10 cellular contexts compared by ENCODE assay signal in genomic region chr1:100358210-100358609, GRCh38. TPM values are rescaled to one million over a fixed set of nuclear protein-coding genes. Genes with fewer than 3 reads are reported as not detected.
DNase-seq lines count a peak whose midpoint lies in the region; ATAC-seq and TF ChIP-seq lines count a peak whose summit lies in the region.
"Had no signal": no experiment of that assay in that cellular context is flagged by ENCODE, and none has a peak within 500 bp of the region (broad histone marks: within the 10 kb centered on the region; RNA-seq: fewer than 3 reads in every experiment).

No MANE protein-coding gene starts in this region.

- H3K9me3 ChIP-seq in CD8-positive, alpha-beta memory T cell (ENCODE audit: low read length): no peaks in the 10 kb centered on the region
- H3K9me3 ChIP-seq in HAP-1 (no peaks in the 10 kb centered on the region), lower lobe of right lung (no peaks in the 10 kb centered on the region)

- H3K4me3 Mint-ChIP-seq in CD8-positive, alpha-beta memory T cell: peak overlapping the region; percentile 55 to 97 (median 75)
- H3K4me3 Mint-ChIP-seq in activated T-helper 17 cell treated with anti-CD3 and anti-CD28 coated beads, Interleukin-2, amount 50 U/mL, for 72 hours: peak overlapping the region; percentile 95

- H3K9me3 Mint-ChIP-seq in CD8-positive, alpha-beta memory T cell: no peaks in the 10 kb centered on the region
- H3K9me3 Mint-ChIP-seq in activated T-helper 17 cell treated with anti-CD3 and anti-CD28 coated beads, Interleukin-2, amount 50 U/mL, for 72 hours: no peaks in the 10 kb centered on the region

- peaks cover 0 to 2% of the 10 kb centered on the region in 2 donors for H3K27me3 Mint-ChIP-seq in CD8-positive, alpha-beta memory T cell
- no peaks in the 10 kb centered on the region for H3K27me3 Mint-ChIP-seq in activated T-helper 17 cell treated with anti-CD3 and anti-CD28 coated beads, Interleukin-2, amount 50 U/mL, for 72 hours
- H3K27me3 Mint-ChIP-seq: naive B cell had no signal

- H3K36me3 Mint-ChIP-seq in CD8-positive, alpha-beta memory T cell: peaks cover 23 to 86% (median 34%) of the 10 kb centered on the region in 3 donors
- peaks cover 94% of the 10 kb centered on the region for H3K36me3 Mint-ChIP-seq in activated T-helper 17 cell treated with anti-CD3 and anti-CD28 coated beads, Interleukin-2, amount 50 U/mL, for 72 hours (ENCODE audit: low read depth)

- POLR2A ChIA-PET in CD8-positive, alpha-beta memory T cell (lab: Charles Lee): interaction anchor here (0.7 to 1.6 kb wide), 2 partner anchors 34 to 121 kb away, joined by 3 to 6 read pairs; no protein-coding TSS in a partner anchor

- peak in 2 of 5 donors; percentile 24 to 49 for DNase-seq in CD8-positive, alpha-beta memory T cell
- DNase-seq in HAP-1 (ENCODE audit: low spot score in 2 of 2): peak; percentile 7 to 24
- no peak for DNase-seq in lower lobe of right lung
- no peak for DNase-seq in dorsolateral prefrontal cortex
- no peak for DNase-seq in NCI-H1436 treated with DMSO at 0.1 percent for 48 hours (lab: John Stamatoyannopoulos, UW)
- DNase-seq: activated gamma-delta T cell treated with Interleukin-2 at 50 U/mL for 16 hours, naive B cell had no signal

- TF ChIP-seq CTCF in lower lobe of right lung (IDR thresholded peaks at IDR 0.05) (peak; percentile 21), dorsolateral prefrontal cortex (IDR thresholded peaks at IDR 0.05 in 54 of 56, conservative IDR thresholded peaks at IDR 0.05 in 2 of 56; ENCODE audit: low read depth in 1 of 56, partially characterized antibody in 56 of 56) (peak in 16 of 56 donors; percentile 13 to 40 (median 26))

- ATAC-seq in activated T-helper 17 cell treated with anti-CD3 and anti-CD28 coated beads, Interleukin-2, amount 50 U/mL, for 72 hours (replicated peaks): no peak
- ATAC-seq in lower lobe of right lung: no peak
- ATAC-seq in GM19463 (IDR thresholded peaks at IDR 0.05; ENCODE audit: unreplicated experiment): no peak
- no peak for ATAC-seq in HG03460 (IDR thresholded peaks at IDR 0.05; ENCODE audit: unreplicated experiment)

- intact Hi-C loops in lower lobe of right lung (cut with DNase I): no loop called here
- intact Hi-C loops in dorsolateral prefrontal cortex (cut with DNase I): loop anchor here (10.0 kb wide), 4 partner anchors 97 to 537 kb away; partner anchors contain the start of genes EXTL2 (in 1 of the 2), SASS6 (in 1 of the 2), SLC30A7 (in 1 of the 2) and TRMT13 (in 1 of the 2)

- in situ Hi-C loops in HAP-1 (cut with MboI; ENCODE audit: low sequenced_read_pairs): no loop called here

- CTCF ChIA-PET in CD8-positive, alpha-beta memory T cell (lab: Charles Lee): interaction anchor here (0.6 to 2.2 kb wide), 12 partner anchors 8 to 120 kb away, joined by 3 to 10 read pairs (median 4); no protein-coding TSS in a partner anchor

- peaks cover 82% of the 10 kb centered on the region for H3K4me1 ChIP-seq in CD8-positive, alpha-beta memory T cell (ENCODE audit: insufficient read depth, low read length)
- H3K4me1 ChIP-seq in HAP-1: peaks cover 23% of the 10 kb centered on the region
- peaks cover 66% of the 10 kb centered on the region for H3K4me1 ChIP-seq in lower lobe of right lung

- peaks cover 83 to 95% (median 91%) of the 10 kb centered on the region in 3 donors for H3K4me1 Mint-ChIP-seq in CD8-positive, alpha-beta memory T cell
- peaks cover 66% of the 10 kb centered on the region for H3K4me1 Mint-ChIP-seq in activated T-helper 17 cell treated with anti-CD3 and anti-CD28 coated beads, Interleukin-2, amount 50 U/mL, for 72 hours

- no peak overlapping the region for H3K27ac ChIP-seq in CD8-positive, alpha-beta memory T cell (ENCODE audit: low read depth, low read length)
- H3K27ac ChIP-seq in lower lobe of right lung (no peak overlapping the region), dorsolateral prefrontal cortex (peak overlapping the region in 19 of 59 donors; percentile 1 to 69 (median 29))

- H3K36me3 ChIP-seq in CD8-positive, alpha-beta memory T cell (ENCODE audit: insufficient read depth, low read length): peaks cover 3% of the 10 kb centered on the region
- H3K36me3 ChIP-seq in HAP-1 (replicated peaks) (no peaks in the 10 kb centered on the region), lower lobe of right lung (no peaks in the 10 kb centered on the region)

- no peak overlapping the region for H3K4me3 ChIP-seq in CD8-positive, alpha-beta memory T cell (ENCODE audit: low read length)
- H3K4me3 ChIP-seq in HAP-1 (no peak overlapping the region), lower lobe of right lung (no peak overlapping the region), dorsolateral prefrontal cortex (peak overlapping the region in 1 of 59 donors; percentile 1)

- H3K27ac Mint-ChIP-seq in CD8-positive, alpha-beta memory T cell: peak overlapping the region in 7 of 8 donors; percentile 65 to 91 (median 76)
- H3K27ac Mint-ChIP-seq in activated T-helper 17 cell treated with anti-CD3 and anti-CD28 coated beads, Interleukin-2, amount 50 U/mL, for 72 hours: peak overlapping the region; percentile 97

- no peaks in the 10 kb centered on the region for H3K27me3 ChIP-seq in CD8-positive, alpha-beta memory T cell (ENCODE audit: insufficient read depth, low read length, poor library complexity, severe bottlenecking)
- no peaks in the 10 kb centered on the region for H3K27me3 ChIP-seq in HAP-1 (ENCODE audit: low read depth)
- no peaks in the 10 kb centered on the region for H3K27me3 ChIP-seq in lower lobe of right lung (ENCODE audit: low read depth)
- H3K27me3 ChIP-seq in dorsolateral prefrontal cortex: no peaks in the 10 kb centered on the region

RNA-seq across cellular contexts. Expression of gene CDC14A, which starts 5.9 kb away (rescaled TPM):
- total RNA-seq in CD8-positive, alpha-beta memory T cell: 10 to 100 TPM; 25.4 to 27.9 TPM
- 36.4 TPM for polyA plus RNA-seq in CD8-positive, alpha-beta memory T cell
- 10 to 100 TPM; 21.0 to 31.0 TPM for total RNA-seq in activated T-helper 17 cell treated with anti-CD3 and anti-CD28 coated beads, Interleukin-2, amount 50 U/mL, for 72 hours
- 17.8 TPM for total RNA-seq in lower lobe of right lung
- total RNA-seq in dorsolateral prefrontal cortex: 10 to 100 TPM in 58 of 120 experiments, 1 to 10 TPM in 62; 4.6 to 26.1 (median 9.8) TPM

Comparison
In these comparisons a context has a peak if more than half of its experiments do, and no peak if none do; other contexts are left out.
1. DNase-seq: peak in HAP-1 (2 of 2); none in lower lobe of right lung (single experiment), dorsolateral prefrontal cortex (0 of 10) and NCI-H1436 treated with DMSO at 0.1 percent for 48 hours (single experiment).